Comparison of ENCODE assay signal across 8 cellular contexts in genomic region chr10:43461950-43462349, GRCh38. TPM values are rescaled to one million over a fixed set of nuclear protein-coding genes. Genes with fewer than 3 reads are reported as not detected.
DNase-seq lines count a peak whose midpoint lies in the region; ATAC-seq and TF ChIP-seq lines count a peak whose summit lies in the region.

No MANE protein-coding gene starts in this region.

- no peaks in the 10 kb centered on the region for H3K27me3 ChIP-seq in AG04450 (ENCODE audit: control insufficient read depth, insufficient read depth, low read length)
- H3K27me3 ChIP-seq in neural cell (ENCODE audit: insufficient read depth, low read depth, low read length): no peaks in the 10 kb centered on the region

- no peak overlapping the region for H3K4me3 ChIP-seq in AG04450 (ENCODE audit: low read depth, low read length)
- no peak overlapping the region for H3K4me3 ChIP-seq in neural cell (ENCODE audit: low read length)

- DNase-seq in AG04450 (ENCODE audit: low read depth, low spot score) (peak; percentile 66), GM03348 (ENCODE audit: low spot score) (peak; percentile 79), NCI-H146 treated with DMSO at 0.1 percent for 48 hours (lab: John Stamatoyannopoulos, UW; ENCODE audit: unreplicated experiment) (peak; percentile 91), SW480 (ENCODE audit: low spot score) (peak; percentile 80), fibroblast of gingiva (ENCODE audit: low read depth) (peak; percentile 68)

- CTCF ChIA-PET in AG04450 (lab: Charles Lee): interaction anchor here (0.5 to 4.1 kb wide), 19 partner anchors 17 to 310 kb away, joined by 3 to 56 read pairs (median 4); no protein-coding TSS in a partner anchor

- TF ChIP-seq CTCF in AG04450 (IDR thresholded peaks at IDR 0.05; ENCODE audit: low read depth, low read length) (peak; percentile 70), neural cell (IDR thresholded peaks at IDR 0.05; ENCODE audit: poor library complexity, severe bottlenecking) (peak; percentile 83)

- H3K9me3 ChIP-seq in AG04450 (ENCODE audit: control insufficient read depth, insufficient read depth, low read length): no peaks in the 10 kb centered on the region
- no peaks in the 10 kb centered on the region for H3K9me3 ChIP-seq in neural cell (ENCODE audit: low read length)

- ATAC-seq in HG02798 (IDR thresholded peaks at IDR 0.05; ENCODE audit: poor library complexity, unreplicated experiment) (peak; percentile 66), GM21737 (IDR thresholded peaks at IDR 0.05; ENCODE audit: unreplicated experiment) (no peak)

- POLR2A ChIA-PET in AG04450 (lab: Yijun Ruan, JAX): no interaction called here

- H3K27ac ChIP-seq in AG04450 (ENCODE audit: low read depth, low read length): no peak overlapping the region
- no peak overlapping the region for H3K27ac ChIP-seq in neural cell (ENCODE audit: low read length)

- no peaks in the 10 kb centered on the region for H3K9me2 ChIP-seq in neural cell (ENCODE audit: insufficient read depth, low read length)

- no peaks in the 10 kb centered on the region for H3K36me3 ChIP-seq in neural cell (ENCODE audit: insufficient read depth, low read length)

- H3K4me2 ChIP-seq in neural cell (ENCODE audit: low read length): no peak overlapping the region

- H3K79me2 ChIP-seq in neural cell (replicated peaks; ENCODE audit: insufficient read depth, low read length): no peaks in the 10 kb centered on the region

- no peaks in the 10 kb centered on the region for H3F3A ChIP-seq in neural cell (ENCODE audit: insufficient read depth, low read length, poor library complexity, severe bottlenecking)

- H4K20me1 ChIP-seq in neural cell (ENCODE audit: insufficient read depth): no peaks in the 10 kb centered on the region

- H2AFZ ChIP-seq in neural cell (ENCODE audit: low read depth, low read length): no peak overlapping the region

- no peak overlapping the region for H3K9ac ChIP-seq in neural cell (ENCODE audit: low read length)

- TF ChIP-seq EP300 in neural cell (conservative IDR thresholded peaks at IDR 0.05; ENCODE audit: poor library complexity, severe bottlenecking): no peak

- peak; percentile 84 for TF ChIP-seq RAD21 in neural cell (conservative IDR thresholded peaks at IDR 0.05)

TF ChIP-seq in neural cell, 6 proteins besides CTCF, POLR2A, EP300 and RAD21:
- TF ChIP-seq SMC3 (conservative IDR thresholded peaks at IDR 0.05; ENCODE audit: poor library complexity): peak; percentile 78
- TF ChIP-seq EZH2 (IDR thresholded peaks at IDR 0.05; ENCODE audit: borderline replicate concordance, insufficient read depth, low read length, poor library complexity, severe bottlenecking): no peak

RNA-seq across cellular contexts. Expression of gene ZNF487, which starts 25.0 kb away (rescaled TPM):
- polyA plus RNA-seq in AG04450 (2011; rRNA removed) (3.2 and 4.4 TPM in 2 replicates), neural cell (6.2 and 11.8 TPM in 2 replicates)
- polyA minus RNA-seq in AG04450 (2011; rRNA and poly(A)+ RNA removed): 1.4 and 2.8 TPM in 2 replicates
- polyA minus RNA-seq in neural cell: 20.2 and 23.5 TPM in 2 replicates

RNA-seq across cellular contexts. Expression of gene HNRNPF, which starts 53.0 kb away (rescaled TPM):
- polyA plus RNA-seq in AG04450 (2011; rRNA removed) (160 and 178 TPM in 2 replicates), neural cell (65.0 and 65.8 TPM in 2 replicates)
- 191 and 197 TPM in 2 replicates for polyA minus RNA-seq in AG04450 (2011; rRNA and poly(A)+ RNA removed)
- polyA minus RNA-seq in neural cell: 73.0 and 77.0 TPM in 2 replicates
